In genomic region chr7:12725575-12726316, GRCh38 we compare ENCODE assay signal across 17 cellular contexts. TPM values are rescaled to one million over a fixed set of nuclear protein-coding genes. Genes with fewer than 3 reads are reported as not detected.
DNase-seq lines count a peak whose midpoint lies in the region; ATAC-seq, FAIRE-seq and TF ChIP-seq lines count a peak whose summit lies in the region.
"Had no signal": no experiment of that assay in that cellular context is flagged by ENCODE, and none has a peak within 500 bp of the region (broad histone marks: within the 10 kb centered on the region; RNA-seq: fewer than 3 reads in every experiment).

No MANE protein-coding gene starts in this region.

- CTCF ChIA-PET in HepG2 (lab: Yijun Ruan, JAX; ENCODE audit: low intra/inter-chr PET ratio, low total read pairs) = no interaction called here

- 29% methylated on average over 4 of the region's 4 CpGs for WGBS in HepG2 (ENCODE audit: low lambda C conversion rate)
- WGBS in right lobe of liver (ENCODE audit: insufficient coverage, low coverage, low lambda C conversion rate, missing lambda C conversion rate) = 76% methylated on average over 4 of the region's 4 CpGs
- 80 to 91% (median 86%) methylated on average over 4 of the region's 4 CpGs for WGBS in spleen, 5 donors

- H3K4me3 Mint-ChIP-seq in activated T-cell treated with anti-CD3 and anti-CD28 coated beads, Interleukin-2, amount 50 U/mL, for 72 hours = no peak overlapping the region
- H3K4me3 Mint-ChIP-seq in activated T-cell treated with anti-CD3 and anti-CD28 coated beads, Interleukin-2, amount 50 U/mL, for 24 hours = no peak overlapping the region
- H3K4me3 Mint-ChIP-seq: CD8-positive, alpha-beta memory T cell had no signal

- no peaks in the 10 kb centered on the region for H4K20me1 ChIP-seq in HepG2 (ENCODE audit: insufficient read depth, low read length)
- H4K20me1 ChIP-seq: BLaER1 had no signal

- H3K4me3 ChIP-seq in HepG2 (replicated peaks in 1 of 3; ENCODE audit: insufficient read depth in 1 of 3, low read depth in 2 of 3, low read length in 3 of 3) (no peak overlapping the region), right lobe of liver (no peak overlapping the region), spleen (no peak overlapping the region)
- H3K4me3 ChIP-seq: BLaER1, GM23248, HAP-1 had no signal

- in situ Hi-C loops in HepG2 (cut with HindIII; ENCODE audit: extremely low pct_ligation_motif_present, low pct_unique_long_range_greater_than_20kb) = no loop called here

- TF ChIP-seq POLR2A in HepG2 (IDR thresholded peaks at IDR 0.05; ENCODE audit: insufficient read depth in 1 of 2, low read depth in 2 of 2, low read length in 2 of 2) = no peak
- no peak for TF ChIP-seq POLR2A in right lobe of liver (IDR thresholded peaks at IDR 0.05)
- no peak for TF ChIP-seq POLR2A in spleen (IDR thresholded peaks at IDR 0.05)

- TF ChIP-seq CTCF in HepG2 (CRISPR knock-in tag; IDR thresholded peaks at IDR 0.05) = no peak
- TF ChIP-seq CTCF in right lobe of liver (IDR thresholded peaks at IDR 0.05) = no peak
- TF ChIP-seq CTCF in spleen (IDR thresholded peaks at IDR 0.05 in 8 of 11, conservative IDR thresholded peaks at IDR 0.05 in 3 of 11) = no peak

- H3K9me3 ChIP-seq in HepG2 (ENCODE audit: low read length) (no peaks in the 10 kb centered on the region), right lobe of liver (no peaks in the 10 kb centered on the region), spleen (no peaks in the 10 kb centered on the region)
- H3K9me3 ChIP-seq: BLaER1, Caco-2, HAP-1 had no signal

- no peak overlapping the region for H3K4me2 ChIP-seq in HepG2 (ENCODE audit: low read depth, low read length)
- H3K4me2 ChIP-seq: BLaER1 had no signal

- H3K9me3 Mint-ChIP-seq in activated T-cell treated with anti-CD3 and anti-CD28 coated beads, Interleukin-2, amount 50 U/mL, for 72 hours = no peaks in the 10 kb centered on the region
- no peaks in the 10 kb centered on the region for H3K9me3 Mint-ChIP-seq in activated T-cell treated with anti-CD3 and anti-CD28 coated beads, Interleukin-2, amount 50 U/mL, for 24 hours
- H3K9me3 Mint-ChIP-seq: CD8-positive, alpha-beta memory T cell had no signal

- no peaks in the 10 kb centered on the region for H3K27me3 Mint-ChIP-seq in activated T-cell treated with anti-CD3 and anti-CD28 coated beads, Interleukin-2, amount 50 U/mL, for 72 hours (ENCODE audit: low read depth)
- H3K27me3 Mint-ChIP-seq in activated T-cell treated with anti-CD3 and anti-CD28 coated beads, Interleukin-2, amount 50 U/mL, for 24 hours = no peaks in the 10 kb centered on the region

- H3K79me2 ChIP-seq in HepG2 (ENCODE audit: insufficient read depth, low read length) = no peaks in the 10 kb centered on the region

- no peaks in the 10 kb centered on the region for H3K36me3 ChIP-seq in HepG2 (replicated peaks in 1 of 2; ENCODE audit: control insufficient read depth in 1 of 2, insufficient read depth in 2 of 2, low read length in 2 of 2)
- H3K36me3 ChIP-seq in right lobe of liver = no peaks in the 10 kb centered on the region
- H3K36me3 ChIP-seq in spleen = no peaks in the 10 kb centered on the region
- H3K36me3 ChIP-seq: BLaER1, HAP-1 had no signal

- BruUV-seq in HepG2 (replicated peaks; lab: Mats Ljungman, UMichigan) = no TSS peak

- H3K4me1 Mint-ChIP-seq in activated T-cell treated with anti-CD3 and anti-CD28 coated beads, Interleukin-2, amount 50 U/mL, for 72 hours (ENCODE audit: low read depth) = peaks cover 19% of the 10 kb centered on the region
- peaks cover 11% of the 10 kb centered on the region for H3K4me1 Mint-ChIP-seq in activated T-cell treated with anti-CD3 and anti-CD28 coated beads, Interleukin-2, amount 50 U/mL, for 24 hours (ENCODE audit: low read depth)

- H3K27ac ChIP-seq in HepG2 (ENCODE audit: extremely low read length, insufficient read depth, low read length) (no peak overlapping the region), right lobe of liver (no peak overlapping the region), spleen (no peak overlapping the region)
- H3K27ac ChIP-seq: 22Rv1, BLaER1, GM23248 had no signal

- H2AFZ ChIP-seq in HepG2 (ENCODE audit: low read length) = no peak overlapping the region
- H2AFZ ChIP-seq: GM23248 had no signal

- POLR2A ChIA-PET in HepG2 (lab: Yijun Ruan, JAX) = no interaction called here

- no peaks in the 10 kb centered on the region for H3K36me3 Mint-ChIP-seq in activated T-cell treated with anti-CD3 and anti-CD28 coated beads, Interleukin-2, amount 50 U/mL, for 72 hours (ENCODE audit: insufficient read depth in 2 of 2)
- no peaks in the 10 kb centered on the region for H3K36me3 Mint-ChIP-seq in activated T-cell treated with anti-CD3 and anti-CD28 coated beads, Interleukin-2, amount 50 U/mL, for 24 hours (ENCODE audit: low read depth)
- H3K36me3 Mint-ChIP-seq: CD8-positive, alpha-beta memory T cell had no signal

- ATAC-seq in activated T-cell treated with anti-CD3 and anti-CD28 coated beads, Interleukin-2, amount 50 U/mL, for 72 hours (replicated peaks in 1 of 2) = no peak
- ATAC-seq in HepG2 = no peak
- no peak for ATAC-seq in right lobe of liver
- peak; percentile 27 for ATAC-seq in left ventricle myocardium superior
- no peak for ATAC-seq in GM19324 (IDR thresholded peaks at IDR 0.05; ENCODE audit: low FRiP score, unreplicated experiment)
- no peak for ATAC-seq in GM18517 (IDR thresholded peaks at IDR 0.05; ENCODE audit: unreplicated experiment)

- TF ChIP-seq EP300 in HepG2 (IDR thresholded peaks at IDR 0.05; ENCODE audit: low read depth in 2 of 2, low read length in 2 of 2) (no peak), HepG2 (CRISPR knock-in tag; IDR thresholded peaks at IDR 0.05; ENCODE audit: borderline replicate concordance) (no peak)

- H3K9ac ChIP-seq in HepG2 (ENCODE audit: insufficient read depth, low read depth, low read length) = no peak overlapping the region
- H3K9ac ChIP-seq: BLaER1, GM23248 had no signal

- H3K4me1 ChIP-seq in HepG2 (ENCODE audit: insufficient read depth, low read length) = no peaks in the 10 kb centered on the region
- H3K4me1 ChIP-seq in right lobe of liver = no peaks in the 10 kb centered on the region
- peaks cover 0 to 27% (median 0%) of the 10 kb centered on the region in 6 donors for H3K4me1 ChIP-seq in spleen
- H3K4me1 ChIP-seq: BLaER1 had no signal

- peak overlapping the region; percentile 62 for H3K27ac Mint-ChIP-seq in activated T-cell treated with anti-CD3 and anti-CD28 coated beads, Interleukin-2, amount 50 U/mL, for 72 hours
- H3K27ac Mint-ChIP-seq in activated T-cell treated with anti-CD3 and anti-CD28 coated beads, Interleukin-2, amount 50 U/mL, for 24 hours = no peak overlapping the region
- H3K27ac Mint-ChIP-seq: CD8-positive, alpha-beta memory T cell had no signal

- H3K27me3 ChIP-seq in HepG2 (ENCODE audit: control insufficient read depth in 1 of 2, insufficient read depth in 2 of 2, low read length in 2 of 2) = no peaks in the 10 kb centered on the region
- H3K27me3 ChIP-seq in right lobe of liver = no peaks in the 10 kb centered on the region
- no peaks in the 10 kb centered on the region for H3K27me3 ChIP-seq in spleen (replicated peaks in 1 of 7)
- H3K27me3 ChIP-seq: BLaER1 had no signal

- no peak for FAIRE-seq in HepG2 (lab: Jason Lieb, UNC)
- FAIRE-seq: HTR-8/SVneo had no signal

- intact Hi-C loops in HepG2 (cut with micrococcal nuclease; ENCODE audit: unreplicated experiment) (no loop called here), right lobe of liver (cut with DNase I) (no loop called here), left ventricle myocardium superior (cut with micrococcal nuclease) (no loop called here), spleen (cut with DNase I; ENCODE audit: low total_unique reads) (no loop called here)

- DNase-seq in activated T-cell treated with anti-CD3 and anti-CD28 coated beads, Interleukin-2, amount 50 U/mL, for 72 hours = no peak
- DNase-seq in activated T-cell treated with anti-CD3 and anti-CD28 coated beads, Interleukin-2, amount 50 U/mL, for 24 hours = no peak
- DNase-seq in HepG2 (ENCODE audit: low spot score) (no peak), right lobe of liver (no peak), left ventricle myocardium superior (no peak), spleen (no peak)
- DNase-seq: Caco-2; CD8-positive, alpha-beta memory T cell; DMS53; GF-D8; GM23248 had no signal

- no peak for TF ChIP-seq RAD21 in HepG2 (CRISPR knock-in tag; IDR thresholded peaks at IDR 0.05)

TF ChIP-seq in HepG2, 621 proteins besides CTCF, POLR2A, EP300 and RAD21 (continues in another document):
- peak; percentile 29; the same call in 1 of the 2 replicates for TF ChIP-seq CEBPB (IDR thresholded peaks at IDR 0.05; ENCODE audit: borderline replicate concordance, low read depth, low read length)
- TF ChIP-seq SP1 (IDR thresholded peaks at IDR 0.05) = no peak
- no peak for TF ChIP-seq SP1 (CRISPR knock-in tag; IDR thresholded peaks at IDR 0.05)
- TF ChIP-seq ZBTB21 (CRISPR knock-in tag; IDR thresholded peaks at IDR 0.05) = no peak
- no peak for TF ChIP-seq NPAS2 (CRISPR knock-in tag; IDR thresholded peaks at IDR 0.05; ENCODE audit: borderline replicate concordance)

RNA-seq across cellular contexts. Expression of gene ARL4A, which starts 38.3 kb away (rescaled TPM):
- total RNA-seq in activated T-cell treated with anti-CD3 and anti-CD28 coated beads, Interleukin-2, amount 50 U/mL, for 72 hours = 10 to 100 TPM; 12.1 to 13.5 TPM
- 25.6 and 29.3 TPM in 2 replicates for total RNA-seq in HepG2 (2016; rRNA removed; fragmentation: Illumina TruSeq; extraction: Trizol)
- total RNA-seq in HepG2 (2016; cell fraction: cytosol; rRNA removed; fragmentation: Illumina TruSeq; extraction: Trizol; ENCODE audit: low read depth) = 17.3 and 19.0 TPM in 2 replicates
- total RNA-seq in HepG2 (2016; cell fraction: insoluble cytoplasmic fraction; rRNA removed; fragmentation: Illumina TruSeq; extraction: Trizol) = 26.6 and 32.4 TPM in 2 replicates
- 26.0 and 30.7 TPM in 2 replicates for total RNA-seq in HepG2 (2016; cell fraction: membrane; rRNA removed; fragmentation: Illumina TruSeq; extraction: Trizol)
- 21.7 and 22.6 TPM in 2 replicates for total RNA-seq in HepG2 (2016; cell fraction: nucleus; rRNA removed; fragmentation: Illumina TruSeq; extraction: Trizol)
- polyA plus RNA-seq in HepG2 (2011; rRNA removed) = 6.1 and 10.8 TPM in 2 replicates
- 6.0 and 7.0 TPM in 2 replicates for polyA plus RNA-seq in HepG2 (2011; cell fraction: cytosol; rRNA removed)
- polyA plus RNA-seq in HepG2 (2011; cell fraction: nucleus; rRNA removed) = 5.0 and 6.5 TPM in 2 replicates
- 12.3 and 18.1 TPM in 2 replicates for polyA plus RNA-seq in HepG2 (2012)
- polyA plus RNA-seq in HepG2 (2016; cell fraction: cytosol; fragmentation: Illumina TruSeq; extraction: Trizol; ENCODE audit: low read depth) = 14.8 and 18.0 TPM in 2 replicates
- polyA plus RNA-seq in HepG2 (2016; cell fraction: insoluble cytoplasmic fraction; fragmentation: Illumina TruSeq; extraction: Trizol; ENCODE audit: low read depth) = 22.2 and 26.1 TPM in 2 replicates
- 19.9 and 20.0 TPM in 2 replicates for polyA plus RNA-seq in HepG2 (2016; cell fraction: membrane; fragmentation: Illumina TruSeq; extraction: Trizol; ENCODE audit: low read depth)
- polyA plus RNA-seq in HepG2 (2016; cell fraction: nucleus; fragmentation: Illumina TruSeq; extraction: Trizol; ENCODE audit: insufficient read depth, low read depth) = 17.8 and 20.7 TPM in 2 replicates
- 6.7 and 12.2 TPM in 2 replicates for polyA minus RNA-seq in HepG2 (2011; rRNA and poly(A)+ RNA removed; ENCODE audit: low replicate concordance)
- 5.7 and 6.4 TPM in 2 replicates for polyA minus RNA-seq in HepG2 (2011; cell fraction: cytosol; rRNA and poly(A)+ RNA removed)
- 30.6 and 38.9 TPM in 2 replicates for polyA minus RNA-seq in HepG2 (2011; cell fraction: nucleus; rRNA and poly(A)+ RNA removed)
- 10 to 100 TPM in 2 of 6 experiments, 1 to 10 TPM in 4; 4.4 to 19.2 (median 8.3) TPM for total RNA-seq in right lobe of liver
- 14.3 TPM for total RNA-seq in left ventricle myocardium superior
- 10 to 100 TPM; 15.8 to 40.9 (median 31.9) TPM for total RNA-seq in spleen
- polyA plus RNA-seq in spleen = 10 to 100 TPM; 12.9 to 25.3 (median 15.8) TPM
